Comparison of ENCODE assay signal across 13 cellular contexts in the genomic region with DNA sequence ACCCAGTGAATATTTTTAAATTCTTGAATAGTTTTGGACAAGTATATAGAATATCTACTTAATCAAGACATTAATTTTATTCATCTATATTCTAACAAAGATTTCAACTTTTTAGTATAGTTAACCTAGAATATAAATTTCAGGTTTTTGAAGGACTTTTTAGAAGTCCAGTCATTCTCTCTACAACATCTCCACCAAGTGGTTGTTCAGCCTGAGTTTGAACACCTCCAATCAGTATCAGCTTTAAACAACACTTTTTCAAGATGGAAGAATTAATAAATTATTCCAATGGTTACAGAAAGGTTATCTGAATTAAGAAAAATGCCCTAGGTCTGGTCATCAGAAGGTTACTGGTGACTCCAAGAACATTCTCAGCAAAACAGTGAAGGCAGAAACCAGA. TPM values are rescaled to one million over a fixed set of nuclear protein-coding genes. Genes with fewer than 3 reads are reported as not detected.
A peak's percentile ranks its signal among the peaks of the same experiment; 100 is the strongest.
DNase-seq lines count a peak whose midpoint lies in the region; ATAC-seq, FAIRE-seq and TF ChIP-seq lines count a peak whose summit lies in the region.
"Had no signal": no experiment of that assay in that cellular context is flagged by ENCODE, and none has a peak within 500 bp of the region (broad histone marks: within the 10 kb centered on the region; RNA-seq: fewer than 3 reads in every experiment).

No MANE protein-coding gene starts in this region.

- no peak overlapping the region for H3K9ac ChIP-seq in H1 (replicated peaks in 1 of 4; ENCODE audit: extremely low read depth in 1 of 4, low read depth in 3 of 4, low read length in 3 of 4)
- H3K9ac ChIP-seq: GM23248 had no signal

- H2BK5ac ChIP-seq in H1 (ENCODE audit: low read depth, low read length), result no peak overlapping the region

- TF ChIP-seq CTCF in H1 (IDR thresholded peaks at IDR 0.05; ENCODE audit: control extremely low read depth in 1 of 3, insufficient read depth in 1 of 3, low read depth in 1 of 3, low read length in 3 of 3), result peak in 2 of 3 experiments; percentile 3 to 8; a peak in 2 of 4 replicates
- TF ChIP-seq CTCF in ovary (IDR thresholded peaks at IDR 0.05), result peak in 2 of 3 donors; percentile 49 to 62

- H2BK120ac ChIP-seq in H1 (replicated peaks; ENCODE audit: low read depth, low read length), result no peak overlapping the region

- no peaks in the 10 kb centered on the region for H4K20me1 ChIP-seq in H1 (replicated peaks in 1 of 2; ENCODE audit: control insufficient read depth in 1 of 2, insufficient read depth in 2 of 2, low read length in 2 of 2)

- intact Hi-C loops in ovary (cut with DNase I), result loop anchor here in 3 of 4 donors (5.0 to 10.0 kb wide), 3 partner anchors 181 to 293 kb away; a partner anchor contains a TSS

- H3K14ac ChIP-seq in H1 (ENCODE audit: insufficient read length), result no peak overlapping the region

- H3K36me3 Mint-ChIP-seq in activated CD4-positive, alpha-beta T cell treated with anti-CD3 and anti-CD28 coated beads, Interleukin-2, amount 10 ng/mL, durations not matched to agents 7 days and 5 days (ENCODE audit: low read depth), result no peaks in the 10 kb centered on the region

- H3K4ac ChIP-seq in H1 (replicated peaks; ENCODE audit: insufficient read length, low read depth, low read length), result no peak overlapping the region

- no peaks in the 10 kb centered on the region for H3K79me2 ChIP-seq in H1 (ENCODE audit: control insufficient read depth in 1 of 2, insufficient read depth in 2 of 2, low read length in 2 of 2)

- no peak overlapping the region for H3K23ac ChIP-seq in H1 (ENCODE audit: insufficient read length)

- H3K27me3 ChIP-seq in H1 (replicated peaks in 1 of 4; ENCODE audit: control insufficient read depth in 3 of 4, extremely low read depth in 1 of 4, insufficient read depth in 3 of 4, low read length in 3 of 4) (no peaks in the 10 kb centered on the region), ovary (no peaks in the 10 kb centered on the region)

- H3K18ac ChIP-seq in H1 (ENCODE audit: extremely low read depth, low read length), result no peak overlapping the region

- no peak for FAIRE-seq in H1 (lab: Jason Lieb, UNC)

- no peak overlapping the region for H3K27ac Mint-ChIP-seq in activated CD4-positive, alpha-beta T cell treated with anti-CD3 and anti-CD28 coated beads, Interleukin-2, amount 10 ng/mL, durations not matched to agents 7 days and 5 days
- H3K27ac Mint-ChIP-seq: activated naive CD4-positive, alpha-beta T cell treated with anti-CD3 and anti-CD28 coated beads for 36 hours had no signal

- TF ChIP-seq POLR2A in H1 (IDR thresholded peaks at IDR 0.05; ENCODE audit: control extremely low read depth in 1 of 2, low read depth in 2 of 2, low read length in 2 of 2) (no peak), ovary (IDR thresholded peaks at IDR 0.05) (no peak)

- no peak overlapping the region for H3K4me2 ChIP-seq in H1 (ENCODE audit: insufficient read depth in 1 of 2, low read depth in 2 of 2, low read length in 2 of 2)

- H3K4me1 Mint-ChIP-seq in activated CD4-positive, alpha-beta T cell treated with anti-CD3 and anti-CD28 coated beads, Interleukin-2, amount 10 ng/mL, durations not matched to agents 7 days and 5 days, result no peaks in the 10 kb centered on the region

- POLR2A ChIA-PET in H1 (lab: Charles Lee; ENCODE audit: partially characterized antibody), result no interaction called here
- POLR2A ChIA-PET in activated CD4-positive, alpha-beta T cell treated with anti-CD3 and anti-CD28 coated beads, Interleukin-2, amount 10 ng/mL, durations not matched to agents 7 days and 5 days (lab: Charles Lee), result no interaction called here

- H3K36me3 ChIP-seq in H1 (ENCODE audit: control insufficient read depth in 2 of 4, insufficient read depth in 4 of 4, low read length in 3 of 4) (no peaks in the 10 kb centered on the region), ovary (no peaks in the 10 kb centered on the region)

- peaks cover 2% of the 10 kb centered on the region for H3K9me3 Mint-ChIP-seq in activated CD4-positive, alpha-beta T cell treated with anti-CD3 and anti-CD28 coated beads, Interleukin-2, amount 10 ng/mL, durations not matched to agents 7 days and 5 days
- H3K9me3 Mint-ChIP-seq: activated naive CD4-positive, alpha-beta T cell treated with anti-CD3 and anti-CD28 coated beads for 36 hours had no signal

- no peak overlapping the region for H4K8ac ChIP-seq in H1 (ENCODE audit: extremely low read depth, insufficient read depth, low read length)

- H2AK5ac ChIP-seq in H1 (ENCODE audit: low read depth, low read length), result no peak overlapping the region

- peak; percentile 53 to 63 for TF ChIP-seq RAD21 in H1 (IDR thresholded peaks at IDR 0.05 in 1 of 2, conservative IDR thresholded peaks at IDR 0.05 in 1 of 2; ENCODE audit: low read depth in 2 of 2, low read length in 2 of 2)

- H3K27ac ChIP-seq in H1 (ENCODE audit: low read depth, low read length) (no peak overlapping the region), ovary (no peak overlapping the region)
- H3K27ac ChIP-seq: 22Rv1, GM23248 had no signal

- DNase-seq in DMS 273 (lab: John Stamatoyannopoulos, UW; ENCODE audit: unreplicated experiment) (peak; percentile 8), DMS 273 treated with DMSO at 0.1 percent for 48 hours (lab: John Stamatoyannopoulos, UW) (no peak), NCI-H226 (peak; percentile 1), H1 (ENCODE audit: low read depth in 1 of 2, low spot score in 2 of 2) (no peak), ovary (peak in 1 of 5 donors; percentile 28), activated gamma-delta T cell treated with Interleukin-2 at 50 U/mL for 16 hours (no peak)
- no peak for DNase-seq in activated CD4-positive, alpha-beta T cell treated with anti-CD3 and anti-CD28 coated beads, Interleukin-2, amount 10 ng/mL, durations not matched to agents 7 days and 5 days
- DNase-seq: activated CD4-positive, alpha-beta T cell treated with anti-CD3 and anti-CD28 coated beads, Interleukin-2, amount 50 U/mL, for 4 hours; activated naive CD4-positive, alpha-beta T cell treated with anti-CD3 and anti-CD28 coated beads for 36 hours; GM23248; NCI-H510A had no signal

- no peak overlapping the region for H2BK20ac ChIP-seq in H1 (ENCODE audit: low read length)

- no peak overlapping the region for H3K4me3 ChIP-seq in H1 (ENCODE audit: extremely low read depth in 1 of 4, insufficient read depth in 2 of 4, low read depth in 3 of 4, low read length in 4 of 4)
- no peak overlapping the region for H3K4me3 ChIP-seq in ovary
- H3K4me3 ChIP-seq: GM23248 had no signal

- no peak overlapping the region for H4K5ac ChIP-seq in H1 (ENCODE audit: insufficient read length, low read depth, low read length)

- H2BK12ac ChIP-seq in H1 (ENCODE audit: low read depth, low read length), result no peak overlapping the region

- no peak overlapping the region for H2AFZ ChIP-seq in H1 (ENCODE audit: low read length)
- H2AFZ ChIP-seq: GM23248 had no signal

- CTCF ChIA-PET in H1 (lab: Charles Lee; ENCODE audit: partially characterized antibody), result interaction anchor here (0.7 to 1.2 kb wide), 3 partner anchors 168 to 282 kb away, joined by 3 to 4 read pairs (median 3); no protein-coding TSS in a partner anchor
- CTCF ChIA-PET in activated CD4-positive, alpha-beta T cell treated with anti-CD3 and anti-CD28 coated beads, Interleukin-2, amount 10 ng/mL, durations not matched to agents 7 days and 5 days (lab: Charles Lee), result interaction anchor here (0.5 kb wide), 1 partner anchor 9 kb away, joined by 4 read pairs; no protein-coding TSS in a partner anchor

- no peak overlapping the region for H3K4me3 Mint-ChIP-seq in activated CD4-positive, alpha-beta T cell treated with anti-CD3 and anti-CD28 coated beads, Interleukin-2, amount 10 ng/mL, durations not matched to agents 7 days and 5 days
- H3K4me3 Mint-ChIP-seq: activated naive CD4-positive, alpha-beta T cell treated with anti-CD3 and anti-CD28 coated beads for 36 hours had no signal

- H3K9me3 ChIP-seq in H1 (ENCODE audit: insufficient read depth in 2 of 2, low read depth in 1 of 2, low read length in 1 of 2) (no peaks in the 10 kb centered on the region; a peak in 1 of 4 replicates), ovary (no peaks in the 10 kb centered on the region)

- no peak overlapping the region for H4K91ac ChIP-seq in H1 (replicated peaks; ENCODE audit: insufficient read length, low read length)

- no peaks in the 10 kb centered on the region for H3K79me1 ChIP-seq in H1 (ENCODE audit: low read depth, low read length)

- TF ChIP-seq EP300 in H1 (IDR thresholded peaks at IDR 0.05; ENCODE audit: borderline replicate concordance in 1 of 2, low read depth in 2 of 2, low read length in 2 of 2), result no peak
- TF ChIP-seq EP300 in ovary (IDR thresholded peaks at IDR 0.05), result no peak

- H3K56ac ChIP-seq in H1 (replicated peaks; ENCODE audit: insufficient read length, low read depth, low read length), result no peak overlapping the region

- H3K27me3 Mint-ChIP-seq in activated CD4-positive, alpha-beta T cell treated with anti-CD3 and anti-CD28 coated beads, Interleukin-2, amount 10 ng/mL, durations not matched to agents 7 days and 5 days, result no peaks in the 10 kb centered on the region

- no peaks in the 10 kb centered on the region for H3K23me2 ChIP-seq in H1 (ENCODE audit: low read depth, low read length)

- H3K4me1 ChIP-seq in H1 (replicated peaks in 1 of 4; ENCODE audit: control insufficient read depth in 3 of 4, insufficient read depth in 4 of 4, low read length in 3 of 4), result no peaks in the 10 kb centered on the region
- no peaks in the 10 kb centered on the region for H3K4me1 ChIP-seq in ovary (ENCODE audit: insufficient read depth)

- no peak overlapping the region for H2BK15ac ChIP-seq in H1 (ENCODE audit: low read length)

- no peak for ATAC-seq in HG03378 (IDR thresholded peaks at IDR 0.05; ENCODE audit: unreplicated experiment)

TF ChIP-seq in H1, 55 proteins besides CTCF, POLR2A, EP300 and RAD21 (continues in another document):
- TF ChIP-seq JUN (IDR thresholded peaks at IDR 0.05; ENCODE audit: low read depth, low read length) (no peak), EZH2 (IDR thresholded peaks at IDR 0.05; ENCODE audit: low read depth, low read length, severe bottlenecking) (no peak), CEBPB (IDR thresholded peaks at IDR 0.05; ENCODE audit: low read depth, low read length) (no peak), RBBP5 (IDR thresholded peaks at IDR 0.05; ENCODE audit: borderline replicate concordance, low read depth, low read length) (no peak), ZNF274 (IDR thresholded peaks at IDR 0.05; ENCODE audit: borderline replicate concordance, extremely low read depth, low read length) (no peak)

RNA-seq across cellular contexts. Expression of a gene that starts 31.8 kb away (rescaled TPM):
- 413 and 444 TPM in 2 replicates for total RNA-seq in H1 (2021; fragmentation: NEBNext Ultra II Directional; extraction: Animal tissue kit (Norgen Biotek cat#: 25700))
- polyA plus RNA-seq in H1 (2011; rRNA removed) (182 and 302 TPM in 2 replicates), ovary (100 to 1,000 TPM; 380 to 390 TPM)
- polyA plus RNA-seq in H1 (2011; cell fraction: cytosol; rRNA removed), result 485 TPM
- 90.3 TPM for polyA plus RNA-seq in H1 (2011; cell fraction: nucleus; rRNA removed)
- 354 to 622 TPM (median 455 TPM) in 4 replicates for polyA plus RNA-seq in H1 (2012, experiment 1 of 2)
- polyA plus RNA-seq in H1 (2012, experiment 2 of 2), result 55.4 TPM
- 498 TPM for polyA plus RNA-seq in H1 (2013, experiment 1 of 2)
- 489 TPM for polyA plus RNA-seq in H1 (2013, experiment 2 of 2)
- polyA minus RNA-seq in H1 (2011; rRNA and poly(A)+ RNA removed), result 147 and 208 TPM in 2 replicates
- polyA minus RNA-seq in H1 (2011; cell fraction: cytosol; rRNA and poly(A)+ RNA removed), result 120 TPM
- 81.5 TPM for polyA minus RNA-seq in H1 (2011; cell fraction: nucleus; rRNA and poly(A)+ RNA removed)
- 100 to 1,000 TPM; 273 to 571 (median 337) TPM for total RNA-seq in ovary
- 100 to 1,000 TPM; 233 to 274 TPM for total RNA-seq in activated CD4-positive, alpha-beta T cell treated with anti-CD3 and anti-CD28 coated beads, Interleukin-2, amount 10 ng/mL, durations not matched to agents 7 days and 5 days

Comparison
In these comparisons a context has a peak if more than half of its experiments do, and no peak if none do; other contexts are left out.
1. DNase-seq: peak in DMS 273 (single experiment) and NCI-H226 (single experiment); none in DMS 273 treated with DMSO at 0.1 percent for 48 hours (single experiment), H1 (0 of 2), activated gamma-delta T cell treated with Interleukin-2 at 50 U/mL for 16 hours (single experiment) and activated CD4-positive, alpha-beta T cell treated with anti-CD3 and anti-CD28 coated beads, Interleukin-2, amount 10 ng/mL, durations not matched to agents 7 days and 5 days (single experiment).